14 cellular contexts compared by ENCODE assay signal in the genomic region with DNA sequence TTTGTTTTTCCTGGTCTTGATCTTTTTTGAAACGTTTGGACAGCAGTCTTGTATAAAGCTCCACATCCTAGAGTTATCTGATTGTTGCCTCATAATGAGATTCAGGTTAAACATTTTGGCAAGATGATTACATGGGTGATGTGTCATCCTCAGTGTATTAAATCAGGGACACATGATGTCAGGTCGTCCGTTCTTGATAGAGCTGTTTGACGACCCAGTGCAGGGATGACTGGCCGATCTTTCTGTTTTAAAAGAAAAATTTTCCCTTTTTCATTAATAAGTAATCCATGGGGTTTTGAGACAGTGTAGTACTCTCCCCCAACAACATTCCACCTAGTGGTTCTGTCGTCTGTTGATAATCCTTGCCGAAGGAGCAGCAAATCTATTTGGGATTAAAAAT. TPM values are rescaled to one million over a fixed set of nuclear protein-coding genes. Genes with fewer than 3 reads are reported as not detected.
"Had no signal": no experiment of that assay in that cellular context is flagged by ENCODE, and none has a peak within 500 bp of the region (broad histone marks: within the 10 kb centered on the region; RNA-seq: fewer than 3 reads in every experiment).

No MANE protein-coding gene starts in this region.

- H3K4me3 ChIP-seq: ascending aorta, breast epithelium had no signal

- DNase-seq: activated CD4-positive, CD25-positive, alpha-beta regulatory T cell treated with anti-CD3 and anti-CD28 coated beads, Interleukin-2, amount 50 U/mL, for 72 hours; activated naive CD4-positive, alpha-beta T cell treated with anti-CD3 and anti-CD28 coated beads for 36 hours; activated T-cell treated with anti-CD3 and anti-CD28 coated beads for 4 hours; cerebellar nuclear complex; effector CD8-positive, alpha-beta T cell; hippocampal formation; kidney glomerular epithelial cell; mesendoderm; retina; T-helper 9 cell had no signal

- H3K36me3 ChIP-seq: ascending aorta, breast epithelium had no signal

- H3K9me3 ChIP-seq: ascending aorta, breast epithelium had no signal

- H3K27me3 ChIP-seq: ascending aorta, breast epithelium had no signal

- H3K27ac ChIP-seq: ascending aorta, breast epithelium had no signal

- ATAC-seq: natural killer cell treated with Interleukin-12 subunit alpha and Interleukin-12 subunit beta and Interleukin-15 and Interleukin-18, amount 100 ng/mL, for 72 hours; stimulated activated memory B cell treated with anti-CD40 and anti-IgM and Interleukin-4, amounts not matched to agents 10 μg/mL and 1 μg/mL and 100 μg/mL, for 72 hours had no signal

- H3K4me1 ChIP-seq: ascending aorta, breast epithelium had no signal

RNA-seq across cellular contexts. Expression of a gene that starts 44.5 kb away (rescaled TPM):
- total RNA-seq: activated naive CD4-positive, alpha-beta T cell treated with anti-CD3 and anti-CD28 coated beads for 36 hours; ascending aorta; natural killer cell treated with Interleukin-12 subunit alpha and Interleukin-12 subunit beta and Interleukin-15 and Interleukin-18, amount 100 ng/mL, for 72 hours had no signal
